19 cellular contexts compared by ENCODE assay signal in the genomic region with DNA sequence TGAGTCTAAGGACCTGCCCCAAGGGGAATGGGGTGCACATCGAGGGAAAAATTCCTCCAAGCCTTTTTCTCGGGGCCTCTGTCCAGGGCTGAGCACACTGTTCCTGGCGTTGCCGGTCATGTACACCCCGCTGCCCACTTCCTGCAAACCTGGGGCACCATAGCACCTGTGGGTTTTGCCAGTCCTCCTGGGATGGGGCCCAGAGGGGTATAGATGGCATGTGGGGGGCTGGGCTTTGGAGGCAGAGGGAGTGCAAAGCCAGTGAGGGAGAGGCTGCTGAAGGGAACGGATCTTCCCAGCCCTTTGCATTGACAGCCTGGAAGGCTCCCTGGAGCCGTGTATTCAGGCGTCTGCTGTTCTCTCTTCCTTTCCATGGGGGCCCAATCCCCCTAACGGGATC.
"Had no signal": no experiment of that assay in that cellular context is flagged by ENCODE, and none has a peak within 500 bp of the region (broad histone marks: within the 10 kb centered on the region; RNA-seq: fewer than 3 reads in every experiment).

No MANE protein-coding gene starts in this region.

- ATAC-seq: foreskin keratinocyte, left colon, left ventricle myocardium superior, psoas muscle, sciatic nerve had no signal

- H3K27me3 ChIP-seq: colonic mucosa, foreskin keratinocyte, upper lobe of left lung, vagina had no signal

- DNase-seq: colonic mucosa; dermis blood vessel endothelial cell; effector CD4-positive, alpha-beta T cell; endodermal cell; erythroblast; foreskin keratinocyte; kidney; left colon; left ventricle myocardium superior; mesenchymal stem cell; naive B cell; psoas muscle; retina; stimulated activated naive CD4-positive, alpha-beta T cell; stomach; upper lobe of left lung had no signal

- H3K27ac ChIP-seq: colonic mucosa, foreskin keratinocyte, psoas muscle, stomach, tibial artery, upper lobe of left lung, vagina had no signal
